Comparison of ENCODE assay signal across 13 cellular contexts in genomic region chr3:120496278-120496975, GRCh38. TPM values are rescaled to one million over a fixed set of nuclear protein-coding genes. Genes with fewer than 3 reads are reported as not detected.
DNase-seq lines count a peak whose midpoint lies in the region; ATAC-seq and TF ChIP-seq lines count a peak whose summit lies in the region.
"Had no signal": no experiment of that assay in that cellular context is flagged by ENCODE, and none has a peak within 500 bp of the region (broad histone marks: within the 10 kb centered on the region; RNA-seq: fewer than 3 reads in every experiment).

No MANE protein-coding gene starts in this region.

- intact Hi-C loops in sciatic nerve (cut with DNase I) = no loop called here

- CTCF ChIA-PET in HEK293T (lab: Yijun Ruan, JAX) = no interaction called here

- POLR2A ChIA-PET in HEK293T (lab: Yijun Ruan, JAX) = no interaction called here

- ATAC-seq in sciatic nerve = peak; percentile 61
- ATAC-seq in GM21529 (IDR thresholded peaks at IDR 0.05; ENCODE audit: unreplicated experiment) = no peak

- peak; percentile 96 for DNase-seq in EH (ENCODE audit: low read depth)
- peak; percentile 67 for DNase-seq in T1000 (lab: John Stamatoyannopoulos, UW)
- peak; percentile 79 for DNase-seq in fibroblast of the conjunctiva (ENCODE audit: low read depth)
- DNase-seq in sciatic nerve (ENCODE audit: low spot score) = no peak
- DNase-seq in HEK293T (ENCODE audit: extremely low spot score) = no peak
- no peak for DNase-seq in retina
- no peak for DNase-seq in cerebellar nuclear complex (lab: John Stamatoyannopoulos, UW)
- DNase-seq: activated CD4-positive, alpha-beta T cell treated with anti-CD3 and anti-CD28 coated beads for 48 hours; NCI-H1694; SHP77 treated with DMSO at 0.1 percent for 48 hours; stimulated activated CD4-positive, alpha-beta T cell treated with anti-CD3 and anti-CD28 coated beads, Interleukin-2, amount 100 ng/mL, for 48 hours; upper lobe of left lung had no signal

TF ChIP-seq in HEK293T, 16 proteins besides CTCF, POLR2A, EP300 and RAD21:
- TF ChIP-seq ELF4 (IDR thresholded peaks at IDR 0.05) (no peak), SP1 (IDR thresholded peaks at IDR 0.05) (no peak), CTBP1 (IDR thresholded peaks at IDR 0.05; ENCODE audit: borderline replicate concordance) (no peak), HDGF (IDR thresholded peaks at IDR 0.05; ENCODE audit: borderline replicate concordance) (no peak), PKNOX1 (IDR thresholded peaks at IDR 0.05) (no peak)

RNA-seq across cellular contexts. Expression of gene FSTL1, which starts 45.6 kb away (rescaled TPM):
- total RNA-seq in sciatic nerve = 480 TPM

Comparison
In these comparisons a context has a peak if more than half of its experiments do, and no peak if none do; other contexts are left out.
1. DNase-seq: peak in EH (single experiment), T1000 (single experiment) and fibroblast of the conjunctiva (single experiment); none in sciatic nerve (single experiment), HEK293T (single experiment), retina (single experiment) and cerebellar nuclear complex (0 of 2).